In genomic region chr2:218010838-218011616, GRCh38 we compare ENCODE assay signal across 8 cellular contexts. TPM values are rescaled to one million over a fixed set of nuclear protein-coding genes. Genes with fewer than 3 reads are reported as not detected.
DNase-seq lines count a peak whose midpoint lies in the region; ATAC-seq and TF ChIP-seq lines count a peak whose summit lies in the region.

No MANE protein-coding gene starts in this region.

- H3K27me3 ChIP-seq in ascending aorta (no peaks in the 10 kb centered on the region), muscle layer of duodenum (ENCODE audit: low read depth, low read length) (peaks cover 9% of the 10 kb centered on the region)

- H3K27ac ChIP-seq in ascending aorta (peak overlapping the region; percentile 32 to 33), muscle layer of duodenum (ENCODE audit: low read length) (no peak overlapping the region)

- H3K36me3 ChIP-seq in ascending aorta (no peaks in the 10 kb centered on the region), muscle layer of duodenum (ENCODE audit: control insufficient read depth in 1 of 2, insufficient read depth in 2 of 2, low read length in 2 of 2) (no peaks in the 10 kb centered on the region)

- TF ChIP-seq CTCF in AG09309 (IDR thresholded peaks at IDR 0.05; ENCODE audit: control insufficient read depth, insufficient read depth, low read depth, low read length, missing control alignments) = no peak
- no peak for TF ChIP-seq CTCF in ascending aorta (IDR thresholded peaks at IDR 0.05)

- H3K9me3 ChIP-seq in ascending aorta = no peaks in the 10 kb centered on the region
- no peaks in the 10 kb centered on the region for H3K9me3 ChIP-seq in muscle layer of duodenum (ENCODE audit: control insufficient read depth in 1 of 2, low read length in 2 of 2)

- DNase-seq in AG09309 (ENCODE audit: low read depth) (no peak), ascending aorta (ENCODE audit: low spot score in 2 of 2) (no peak), NCI-H2196 treated with DMSO at 0.1 percent for 48 hours (lab: John Stamatoyannopoulos, UW; ENCODE audit: unreplicated experiment) (no peak), cerebellar cortex (ENCODE audit: low spot score) (no peak), cortex of kidney (lab: John Stamatoyannopoulos, UW) (no peak)

- H3K4me1 ChIP-seq in ascending aorta = peaks cover 0 to 27% of the 10 kb centered on the region in 2 donors
- peaks cover 0 to 18% of the 10 kb centered on the region in 2 donors for H3K4me1 ChIP-seq in muscle layer of duodenum (ENCODE audit: control insufficient read depth in 1 of 2, insufficient read depth in 2 of 2, low read length in 2 of 2)

- H3K4me3 ChIP-seq in AG09309 (ENCODE audit: control insufficient read depth, low read depth, low read length) (peak overlapping the region; percentile 79), ascending aorta (peak overlapping the region; percentile 71 to 82), muscle layer of duodenum (ENCODE audit: low read depth in 1 of 2, low read length in 2 of 2) (peak overlapping the region; percentile 26 to 63)

- intact Hi-C loops in ascending aorta (cut with DNase I) = loop anchor here (2.0 kb wide), 1 partner anchor 22 kb away; no protein-coding TSS in a partner anchor

- ATAC-seq in HG03432 (IDR thresholded peaks at IDR 0.05; ENCODE audit: unreplicated experiment) (peak; percentile 9), GM19023 (IDR thresholded peaks at IDR 0.05; ENCODE audit: unreplicated experiment) (no peak)

RNA-seq across cellular contexts. Expression of gene TNS1, which starts 8.2 kb away (rescaled TPM):
- 1,334 TPM for total RNA-seq in ascending aorta

RNA-seq across cellular contexts. Expression of gene RUFY4, which starts 58.0 kb away (rescaled TPM):
- total RNA-seq in ascending aorta = not detected
